Comparison of ENCODE assay signal across 15 cellular contexts in the genomic region with DNA sequence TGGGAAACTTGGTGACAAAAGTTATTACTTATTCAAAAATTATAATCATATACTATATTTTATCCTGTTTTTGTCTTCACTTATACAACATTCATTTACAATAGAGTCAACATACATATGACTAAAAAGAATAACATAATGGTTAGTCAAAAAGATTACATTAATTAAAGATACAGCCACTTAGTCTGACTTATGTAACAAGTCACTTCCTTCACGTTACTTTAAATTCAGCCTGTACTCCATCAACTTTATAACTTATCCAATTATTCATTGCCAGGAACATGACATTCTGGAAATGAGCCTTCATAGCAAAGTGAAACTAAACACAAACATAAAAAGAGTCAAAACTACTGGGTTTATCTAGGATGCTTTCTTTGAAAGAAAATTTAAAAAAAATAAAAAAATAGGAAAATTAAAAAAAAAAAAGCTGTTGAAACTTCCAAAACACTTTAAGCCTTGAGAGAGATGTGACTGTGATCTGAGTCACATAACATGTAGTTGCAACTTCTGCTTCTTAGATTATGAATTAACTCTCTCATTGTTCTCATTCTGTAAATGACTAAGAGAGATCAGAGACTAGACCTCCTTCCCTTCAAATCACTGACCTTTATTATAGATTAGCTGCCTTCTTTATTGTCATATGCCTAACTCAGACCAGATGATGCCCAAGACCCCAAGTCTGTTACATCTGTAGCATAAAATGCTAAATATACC.
A peak's percentile ranks its signal among the peaks of the same experiment; 100 is the strongest.
DNase-seq lines count a peak whose midpoint lies in the region; TF ChIP-seq lines count a peak whose summit lies in the region.
"Had no signal": no experiment of that assay in that cellular context is flagged by ENCODE, and none has a peak within 500 bp of the region (broad histone marks: within the 10 kb centered on the region; RNA-seq: fewer than 3 reads in every experiment).

No MANE protein-coding gene starts in this region.

- no peak overlapping the region for H4K5ac ChIP-seq in H9 (ENCODE audit: insufficient read length, low read depth, low read length)

- H3K27ac Mint-ChIP-seq in HFFc6 (peak overlapping the region; percentile 16; the same call in 1 of the 2 replicates), H9 (no peak overlapping the region)
- no peak overlapping the region for H3K27ac Mint-ChIP-seq in CD8-positive, alpha-beta memory T cell
- H3K27ac Mint-ChIP-seq: activated CD8-positive, alpha-beta T cell treated with anti-CD3 and anti-CD28 coated beads for 36 hours had no signal

- no peak overlapping the region for H2BK12ac ChIP-seq in H9 (ENCODE audit: insufficient read length, low read depth, low read length)

- no peak overlapping the region for H4K91ac ChIP-seq in H9 (ENCODE audit: insufficient read length, low read depth, low read length)

- peak; percentile 29 for DNase-seq in EL
- peak; percentile 46 for DNase-seq in HFFc6
- peak; percentile 52 for DNase-seq in LHCN-M2 (ENCODE audit: low read depth)
- DNase-seq in fibroblast of peridontal ligament (ENCODE audit: extremely low read depth) = peak; percentile 23
- DNase-seq in CD8-positive, alpha-beta memory T cell = no peak
- DNase-seq in NCI-H446 treated with DMSO at 0.1 percent for 48 hours (lab: John Stamatoyannopoulos, UW) = no peak
- DNase-seq in dedifferentiated amniotic fluid mesenchymal stem cell (ENCODE audit: extremely low spot score) = no peak
- DNase-seq in H9 = no peak
- DNase-seq: activated CD8-positive, alpha-beta T cell treated with anti-CD3 and anti-CD28 coated beads for 36 hours; activated gamma-delta T cell treated with Interleukin-2 at 50 U/mL for 16 hours; left lung; NCI-H2227 treated with DMSO at 0.1 percent for 48 hours; Peyer's patch had no signal

- no peak overlapping the region for H2AFZ ChIP-seq in H9 (ENCODE audit: low read length)

- no peak overlapping the region for H3K56ac ChIP-seq in H9 (ENCODE audit: insufficient read length, low read depth, low read length)

- H3K4me1 ChIP-seq in CD8-positive, alpha-beta memory T cell (ENCODE audit: insufficient read depth, low read length) = no peaks in the 10 kb centered on the region
- no peaks in the 10 kb centered on the region for H3K4me1 ChIP-seq in H9 (ENCODE audit: insufficient read depth, low read length)
- H3K4me1 ChIP-seq: left lung, Peyer's patch had no signal

- H3K4me3 Mint-ChIP-seq in HFFc6 (peak overlapping the region; percentile 62), H9 (no peak overlapping the region)
- H3K4me3 Mint-ChIP-seq in CD8-positive, alpha-beta memory T cell = no peak overlapping the region
- H3K4me3 Mint-ChIP-seq: activated CD8-positive, alpha-beta T cell treated with anti-CD3 and anti-CD28 coated beads for 36 hours had no signal

- H2AK5ac ChIP-seq in H9 (ENCODE audit: insufficient read length, low read length) = no peak overlapping the region

- no peak overlapping the region for H2BK20ac ChIP-seq in H9 (ENCODE audit: low read depth, low read length, poor library complexity, severe bottlenecking)

- no peak overlapping the region for H3K4me3 ChIP-seq in CD8-positive, alpha-beta memory T cell (ENCODE audit: low read length)
- H3K4me3 ChIP-seq: left lung, Peyer's patch, skin epidermis, tibial nerve had no signal

- H3K23me2 ChIP-seq in H9 (ENCODE audit: insufficient read length, low read depth, low read length, poor library complexity, severe bottlenecking) = no peaks in the 10 kb centered on the region

- H3K9me3 Mint-ChIP-seq in HFFc6 (no peaks in the 10 kb centered on the region), H9 (no peaks in the 10 kb centered on the region; a peak in 1 of 5 replicates)
- peaks cover 0 to 3% (median 0%) of the 10 kb centered on the region in 5 donors for H3K9me3 Mint-ChIP-seq in CD8-positive, alpha-beta memory T cell
- H3K9me3 Mint-ChIP-seq: activated CD8-positive, alpha-beta T cell treated with anti-CD3 and anti-CD28 coated beads for 36 hours had no signal

- H3K27ac ChIP-seq in CD8-positive, alpha-beta memory T cell (ENCODE audit: low read depth, low read length) = no peak overlapping the region
- no peak overlapping the region for H3K27ac ChIP-seq in H9 (ENCODE audit: insufficient read length, low read depth, low read length)
- H3K27ac ChIP-seq: left lung, Peyer's patch, skin epidermis, tibial nerve had no signal

- POLR2A ChIA-PET in CD8-positive, alpha-beta memory T cell (lab: Charles Lee) = no interaction called here

- no peak overlapping the region for H4K8ac ChIP-seq in H9 (replicated peaks; ENCODE audit: insufficient read length, low read depth, low read length)

- no peak overlapping the region for H2BK15ac ChIP-seq in H9 (ENCODE audit: low read depth, low read length)

- no peaks in the 10 kb centered on the region for H3K27me3 ChIP-seq in CD8-positive, alpha-beta memory T cell (ENCODE audit: insufficient read depth, low read length, poor library complexity, severe bottlenecking)
- H3K27me3 ChIP-seq in H9 (ENCODE audit: insufficient read depth, low read length) = no peaks in the 10 kb centered on the region
- H3K27me3 ChIP-seq: left lung, Peyer's patch, tibial nerve had no signal

- peaks cover 47% of the 10 kb centered on the region for H3K4me1 Mint-ChIP-seq in HFFc6 (ENCODE audit: low read depth)
- H3K4me1 Mint-ChIP-seq in CD8-positive, alpha-beta memory T cell = no peaks in the 10 kb centered on the region
- H3K4me1 Mint-ChIP-seq in H9 = peaks cover 4 to 10% of the 10 kb centered on the region in 2 experiments; a peak in 3 of 4 replicates

- no peak overlapping the region for H3K18ac ChIP-seq in H9 (ENCODE audit: insufficient read length, low read depth, low read length)

- H3K9me3 ChIP-seq in CD8-positive, alpha-beta memory T cell (ENCODE audit: low read length) = no peaks in the 10 kb centered on the region
- no peaks in the 10 kb centered on the region for H3K9me3 ChIP-seq in H9 (ENCODE audit: control insufficient read depth, low read depth, low read length)
- H3K9me3 ChIP-seq: left lung, Peyer's patch, tibial nerve had no signal

- CTCF ChIA-PET in CD8-positive, alpha-beta memory T cell (lab: Charles Lee) = no interaction called here

- H2BK5ac ChIP-seq in H9 (ENCODE audit: insufficient read length, low read length) = no peak overlapping the region

- no peak overlapping the region for H2BK120ac ChIP-seq in H9 (ENCODE audit: low read depth, low read length, poor library complexity, severe bottlenecking)

- no peak overlapping the region for H3K4ac ChIP-seq in H9 (ENCODE audit: low read depth, low read length)

- H3K14ac ChIP-seq in H9 (ENCODE audit: insufficient read depth, low read length) = no peak overlapping the region

- no peak overlapping the region for H3T11ph ChIP-seq in H9 (ENCODE audit: low read length)

- H3K27me3 Mint-ChIP-seq in HFFc6 (ENCODE audit: insufficient read depth) (no peaks in the 10 kb centered on the region), H9 (ENCODE audit: low read depth) (no peaks in the 10 kb centered on the region)
- no peaks in the 10 kb centered on the region for H3K27me3 Mint-ChIP-seq in CD8-positive, alpha-beta memory T cell
- H3K27me3 Mint-ChIP-seq: activated CD8-positive, alpha-beta T cell treated with anti-CD3 and anti-CD28 coated beads for 36 hours had no signal

- H3K36me3 ChIP-seq in CD8-positive, alpha-beta memory T cell (ENCODE audit: insufficient read depth, low read length) = no peaks in the 10 kb centered on the region
- H3K36me3 ChIP-seq: left lung, Peyer's patch, tibial nerve had no signal

- WGBS in H9 (ENCODE audit: extremely low coverage, insufficient read length, low lambda C conversion rate) = no CpG with 5 or more reads among the region's 1 CpG

- H3K9ac ChIP-seq in H9 (ENCODE audit: extremely low read depth, insufficient read length, low read length) = no peak overlapping the region

- H3K4me2 ChIP-seq in H9 (ENCODE audit: insufficient read depth, insufficient read length, low read length) = no peak overlapping the region

- TF ChIP-seq CTCF in HFFc6 (IDR thresholded peaks at IDR 0.05) = no peak
- no peak for TF ChIP-seq CTCF in H9 (conservative IDR thresholded peaks at IDR 0.05)

- H3K79me2 ChIP-seq in H9 (ENCODE audit: insufficient read depth, low read length) = no peaks in the 10 kb centered on the region

- H4K20me1 ChIP-seq in H9 (ENCODE audit: control insufficient read depth, insufficient read depth, insufficient read length) = no peaks in the 10 kb centered on the region

- H3K36me3 Mint-ChIP-seq in HFFc6 (ENCODE audit: low read depth) (no peaks in the 10 kb centered on the region), H9 (ENCODE audit: insufficient read depth in 1 of 3, low read depth in 3 of 3) (no peaks in the 10 kb centered on the region)
- no peaks in the 10 kb centered on the region for H3K36me3 Mint-ChIP-seq in CD8-positive, alpha-beta memory T cell

- H3K79me1 ChIP-seq in H9 (ENCODE audit: insufficient read depth, low read depth, low read length, poor library complexity, severe bottlenecking) = no peaks in the 10 kb centered on the region

- no peak overlapping the region for H3K23ac ChIP-seq in H9 (ENCODE audit: insufficient read length, low read depth, low read length)

Comparison
In these comparisons a context has a peak if more than half of its experiments do, and no peak if none do; other contexts are left out.
1. DNase-seq: peak in EL (single experiment), HFFc6 (single experiment), LHCN-M2 (single experiment) and fibroblast of peridontal ligament (single experiment); none in CD8-positive, alpha-beta memory T cell (0 of 5), NCI-H446 treated with DMSO at 0.1 percent for 48 hours (single experiment), dedifferentiated amniotic fluid mesenchymal stem cell (single experiment) and H9 (single experiment).